Comparison of ENCODE assay signal across 1 cellular context in the genomic region with DNA sequence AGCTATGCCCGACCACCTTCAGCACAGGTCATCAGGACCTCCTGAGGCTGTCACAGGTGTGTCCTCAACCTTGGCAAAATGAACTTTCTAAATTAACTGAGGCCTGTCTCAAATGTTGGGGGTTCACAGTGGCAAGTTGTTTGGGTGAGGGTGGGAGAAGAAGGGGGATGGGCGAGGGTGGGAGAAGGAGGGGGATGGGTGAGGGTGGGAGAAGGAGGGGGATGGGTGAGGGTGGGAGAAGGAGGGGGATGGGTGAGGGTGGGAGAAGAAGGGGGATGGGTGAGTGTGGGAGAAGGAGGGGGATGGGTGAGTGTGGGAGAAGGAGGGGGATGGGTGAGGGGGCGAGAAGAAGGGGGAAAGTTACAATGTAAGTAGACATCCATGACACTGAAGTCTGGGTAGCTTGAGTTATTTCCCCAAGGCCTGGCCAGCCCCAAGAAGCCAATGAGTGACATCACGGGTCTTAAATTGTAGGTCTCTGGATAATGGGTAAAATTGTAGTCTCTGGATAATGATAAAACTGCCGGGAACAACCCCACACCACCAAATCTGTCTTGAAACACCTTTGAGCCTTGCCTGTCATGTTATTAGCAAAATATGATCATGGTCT.
TF ChIP-seq lines count a peak whose summit lies in the region.

No MANE protein-coding gene starts in this region.

TF ChIP-seq in H1, 55 proteins besides CTCF, POLR2A, EP300 and RAD21 (continued from another document):
- TF ChIP-seq, protein P1, sequence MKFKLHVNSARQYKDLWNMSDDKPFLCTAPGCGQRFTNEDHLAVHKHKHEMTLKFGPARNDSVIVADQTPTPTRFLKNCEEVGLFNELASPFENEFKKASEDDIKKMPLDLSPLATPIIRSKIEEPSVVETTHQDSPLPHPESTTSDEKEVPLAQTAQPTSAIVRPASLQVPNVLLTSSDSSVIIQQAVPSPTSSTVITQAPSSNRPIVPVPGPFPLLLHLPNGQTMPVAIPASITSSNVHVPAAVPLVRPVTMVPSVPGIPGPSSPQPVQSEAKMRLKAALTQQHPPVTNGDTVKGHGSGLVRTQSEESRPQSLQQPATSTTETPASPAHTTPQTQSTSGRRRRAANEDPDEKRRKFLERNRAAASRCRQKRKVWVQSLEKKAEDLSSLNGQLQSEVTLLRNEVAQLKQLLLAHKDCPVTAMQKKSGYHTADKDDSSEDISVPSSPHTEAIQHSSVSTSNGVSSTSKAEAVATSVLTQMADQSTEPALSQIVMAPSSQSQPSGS (IDR thresholded peaks at IDR 0.05; ENCODE audit: low read length): no peak
- TF ChIP-seq MAFK (IDR thresholded peaks at IDR 0.05; ENCODE audit: low read depth, low read length): no peak
- no peak for TF ChIP-seq CBX5 (IDR thresholded peaks at IDR 0.05; ENCODE audit: low read depth, low read length)
- no peak for TF ChIP-seq CHD1 (IDR thresholded peaks at IDR 0.05; ENCODE audit: low read depth, low read length)
- TF ChIP-seq ZNF274 (IDR thresholded peaks at IDR 0.05; ENCODE audit: borderline replicate concordance, extremely low read depth, low read length): no peak
- TF ChIP-seq KDM4A (IDR thresholded peaks at IDR 0.05; ENCODE audit: low read depth, low read length, severe bottlenecking): no peak
